ENCODE assay signal across 7 cellular contexts in the genomic region with DNA sequence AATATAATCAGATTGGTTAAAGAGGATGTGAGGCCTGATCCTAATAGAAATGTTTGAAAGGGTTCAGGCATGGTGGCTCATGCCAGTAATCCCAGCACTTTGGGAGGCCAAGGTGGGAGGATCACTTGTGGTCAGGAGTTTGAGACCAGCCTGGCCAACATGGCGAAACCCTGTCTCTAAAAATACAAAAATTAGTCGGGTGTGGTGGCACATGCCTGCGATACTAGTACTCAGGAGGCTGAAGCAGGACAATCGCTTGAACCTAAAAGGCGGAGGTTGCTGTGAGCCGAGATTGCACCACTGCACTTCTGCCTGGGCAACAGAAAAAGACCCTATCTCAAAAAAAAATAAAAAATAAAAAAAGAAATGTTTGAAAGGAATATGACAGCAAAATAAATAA. TPM values are rescaled to one million over a fixed set of nuclear protein-coding genes. Genes with fewer than 3 reads are reported as not detected.
DNase-seq lines count a peak whose midpoint lies in the region; ATAC-seq and TF ChIP-seq lines count a peak whose summit lies in the region.
"Not testable (repeated sequence)": the region's sequence is repeated elsewhere in the genome, so short reads cannot be mapped to it uniquely, and the experiment has no call there.

No MANE protein-coding gene starts in this region.

- not testable (repeated sequence) for H3K27ac Mint-ChIP-seq in WTC11; endothelial cell (ENCODE audit: unreplicated experiment)
- H3K27ac Mint-ChIP-seq in activated naive CD8-positive, alpha-beta T cell treated with anti-CD3 and anti-CD28 coated beads, Interleukin-2, amount 50 U/mL, for 24 hours, result peak overlapping the region; percentile 84
- H3K27ac Mint-ChIP-seq in memory B cell (peak overlapping the region; percentile 83), progenitor cell of endocrine pancreas (peak overlapping the region; percentile 21)

- peaks cover 61% of the 10 kb centered on the region for H4K20me1 ChIP-seq in DND-41 (ENCODE audit: insufficient read depth, low read length)

- H3K4me3 ChIP-seq in DND-41 (ENCODE audit: low read depth in 1 of 2, low read length in 2 of 2) (peak overlapping the region; percentile 87 to 93; a peak in 2 of 4 replicates), LNCaP clone FGC (ENCODE audit: low read depth, low read length) (peak overlapping the region; percentile 97; the same call in 1 of the 2 replicates)

- peaks cover 63% of the 10 kb centered on the region for H3K4me1 ChIP-seq in DND-41 (ENCODE audit: insufficient read depth, low read length)

- not testable (repeated sequence) for H3K9me3 ChIP-seq in DND-41 (ENCODE audit: insufficient read depth, low read length, severe bottlenecking)

- H3K27ac ChIP-seq in DND-41 (ENCODE audit: low read length), result not testable (repeated sequence)

- DNase-seq in DND-41; LNCaP clone FGC (ENCODE audit: low read depth); WTC11 (ENCODE audit: low spot score); activated naive CD8-positive, alpha-beta T cell treated with anti-CD3 and anti-CD28 coated beads, Interleukin-2, amount 50 U/mL, for 24 hours; endothelial cell (ENCODE audit: low spot score); memory B cell (ENCODE audit: low spot score in 2 of 2); progenitor cell of endocrine pancreas (ENCODE audit: low spot score, unreplicated experiment): not testable (repeated sequence)

- not testable (repeated sequence) for H3K9me3 Mint-ChIP-seq in WTC11; activated naive CD8-positive, alpha-beta T cell treated with anti-CD3 and anti-CD28 coated beads, Interleukin-2, amount 50 U/mL, for 24 hours; endothelial cell (ENCODE audit: unreplicated experiment); memory B cell; progenitor cell of endocrine pancreas (ENCODE audit: low read depth)

- peaks cover 21% of the 10 kb centered on the region for H3K36me3 ChIP-seq in DND-41 (ENCODE audit: insufficient read depth, low read length)

- peaks cover 91% of the 10 kb centered on the region for H3K79me2 ChIP-seq in DND-41 (ENCODE audit: insufficient read depth, low read length)

- POLR2A ChIA-PET in WTC11 (lab: Charles Lee), result interaction anchor here (1.4 to 1.7 kb wide), 2 partner anchors 21 to 67 kb away, joined by 4 to 9 read pairs; partner anchors contain the start of genes COQ10B and HSPD1

- H3K4me3 Mint-ChIP-seq in WTC11, result peak overlapping the region; percentile 99
- peak overlapping the region; percentile 94 for H3K4me3 Mint-ChIP-seq in activated naive CD8-positive, alpha-beta T cell treated with anti-CD3 and anti-CD28 coated beads, Interleukin-2, amount 50 U/mL, for 24 hours
- H3K4me3 Mint-ChIP-seq in endothelial cell (ENCODE audit: unreplicated experiment), result peak overlapping the region; percentile 99
- H3K4me3 Mint-ChIP-seq in memory B cell, result peak overlapping the region; percentile 57
- H3K4me3 Mint-ChIP-seq in progenitor cell of endocrine pancreas (ENCODE audit: low read depth), result peak overlapping the region; percentile 95

- peak overlapping the region; percentile 78 for H3K4me2 ChIP-seq in DND-41 (ENCODE audit: insufficient read depth, low read length)

- peaks cover 46% of the 10 kb centered on the region for H3K4me1 Mint-ChIP-seq in WTC11
- peaks cover 73% of the 10 kb centered on the region for H3K4me1 Mint-ChIP-seq in activated naive CD8-positive, alpha-beta T cell treated with anti-CD3 and anti-CD28 coated beads, Interleukin-2, amount 50 U/mL, for 24 hours
- peaks cover 45% of the 10 kb centered on the region for H3K4me1 Mint-ChIP-seq in endothelial cell (ENCODE audit: unreplicated experiment)
- peaks cover 35% of the 10 kb centered on the region for H3K4me1 Mint-ChIP-seq in memory B cell
- peaks cover 40% of the 10 kb centered on the region for H3K4me1 Mint-ChIP-seq in progenitor cell of endocrine pancreas (ENCODE audit: low read depth)

- not testable (repeated sequence) for H3K27me3 ChIP-seq in DND-41 (ENCODE audit: insufficient read depth, low read length, poor library complexity)

- not testable (repeated sequence) for H3K27me3 Mint-ChIP-seq in WTC11 (ENCODE audit: low read depth); activated naive CD8-positive, alpha-beta T cell treated with anti-CD3 and anti-CD28 coated beads, Interleukin-2, amount 50 U/mL, for 24 hours; memory B cell; progenitor cell of endocrine pancreas
- peaks cover 13% of the 10 kb centered on the region for H3K27me3 Mint-ChIP-seq in endothelial cell (ENCODE audit: unreplicated experiment)

- TF ChIP-seq CTCF in DND-41 (IDR thresholded peaks at IDR 0.05; ENCODE audit: borderline replicate concordance, extremely low read depth, low read length, poor library complexity, severe bottlenecking); LNCaP clone FGC (IDR thresholded peaks at IDR 0.05; ENCODE audit: control insufficient read depth, extremely low read depth, insufficient read depth); WTC11 (IDR thresholded peaks at IDR 0.05); endothelial cell (IDR thresholded peaks at IDR 0.05; ENCODE audit: unreplicated experiment); progenitor cell of endocrine pancreas (IDR thresholded peaks at IDR 0.05; ENCODE audit: unreplicated experiment): not testable (repeated sequence)

- peaks cover 22% of the 10 kb centered on the region for H3K36me3 Mint-ChIP-seq in WTC11
- H3K36me3 Mint-ChIP-seq in activated naive CD8-positive, alpha-beta T cell treated with anti-CD3 and anti-CD28 coated beads, Interleukin-2, amount 50 U/mL, for 24 hours (ENCODE audit: low read depth), result peaks cover 27% of the 10 kb centered on the region
- not testable (repeated sequence) for H3K36me3 Mint-ChIP-seq in endothelial cell (ENCODE audit: low read depth, unreplicated experiment); memory B cell; progenitor cell of endocrine pancreas (ENCODE audit: insufficient read depth)

- CTCF ChIA-PET in WTC11 (lab: Charles Lee), result not testable (repeated sequence)

- not testable (repeated sequence) for H2AFZ ChIP-seq in DND-41 (ENCODE audit: low read depth, low read length)

- H3K9ac ChIP-seq in DND-41 (ENCODE audit: low read depth, low read length), result peak overlapping the region; percentile 90; the same call in 1 of the 2 replicates

- not testable (repeated sequence) for ATAC-seq in DND-41 (ENCODE audit: insufficient read depth, low read depth); WTC11; activated naive CD8-positive, alpha-beta T cell treated with anti-CD3 and anti-CD28 coated beads, Interleukin-2, amount 50 U/mL, for 24 hours; memory B cell (ENCODE audit: low read depth)

RNA-seq across cellular contexts. Expression of gene SF3B1, which starts 2.3 kb away (rescaled TPM):
- 277 to 321 TPM (median 296 TPM) in 3 replicates for total RNA-seq in WTC11 (2021)
- 401 TPM for total RNA-seq in endothelial cell (ENCODE audit: unreplicated experiment)
- 348 and 370 TPM in 2 replicates for total RNA-seq in progenitor cell of endocrine pancreas

RNA-seq across cellular contexts. Expression of gene COQ10B, which starts 20.8 kb away (rescaled TPM):
- total RNA-seq in WTC11 (2021), result 17.7 to 21.7 TPM (median 19.9 TPM) in 3 replicates
- 22.1 TPM for total RNA-seq in endothelial cell (ENCODE audit: unreplicated experiment)
- 11.0 and 11.8 TPM in 2 replicates for total RNA-seq in progenitor cell of endocrine pancreas
